Comparison of ENCODE assay signal across 31 cellular contexts in genomic region chr5:38375423-38375822, GRCh38.
"Had no signal": no experiment of that assay in that cellular context is flagged by ENCODE, and none has a peak within 500 bp of the region (broad histone marks: within the 10 kb centered on the region; RNA-seq: fewer than 3 reads in every experiment).

No MANE protein-coding gene starts in this region.

- H3K4me3 ChIP-seq: adrenal gland, body of pancreas, esophagus squamous epithelium, gastroesophageal sphincter, heart right ventricle had no signal

- H3K36me3 Mint-ChIP-seq: activated CD4-positive, alpha-beta memory T cell treated with anti-CD3 and anti-CD28 coated beads for 36 hours; activated CD8-positive, alpha-beta memory T cell treated with anti-CD3 and anti-CD28 coated beads, Interleukin-2, amount 10 ng/mL, durations not matched to agents 7 days and 5 days; activated naive CD4-positive, alpha-beta T cell treated with anti-CD3 and anti-CD28 coated beads, Interleukin-2, amount 50 U/mL, for 24 hours; activated naive CD8-positive, alpha-beta T cell treated with anti-CD3 and anti-CD28 coated beads for 36 hours had no signal

- H3K9me3 ChIP-seq: adrenal gland, body of pancreas, esophagus squamous epithelium, gastroesophageal sphincter, heart right ventricle had no signal

- H3K27ac Mint-ChIP-seq: activated CD4-positive, alpha-beta memory T cell treated with anti-CD3 and anti-CD28 coated beads for 36 hours; activated CD4-positive, alpha-beta T cell treated with anti-CD3 and anti-CD28 coated beads for 36 hours; activated CD4-positive, alpha-beta T cell treated with anti-CD3 and anti-CD28 coated beads, Interleukin-2, amount 10 ng/mL, durations not matched to agents 24 days and 14 days; activated CD8-positive, alpha-beta memory T cell treated with anti-CD3 and anti-CD28 coated beads, Interleukin-2, amount 10 ng/mL, durations not matched to agents 7 days and 5 days; activated CD8-positive, alpha-beta T cell treated with anti-CD3 and anti-CD28 coated beads, Interleukin-2, amount 10 ng/mL, durations not matched to agents 7 days and 5 days; activated naive CD4-positive, alpha-beta T cell treated with anti-CD3 and anti-CD28 coated beads, Interleukin-2, amount 50 U/mL, for 24 hours; activated naive CD8-positive, alpha-beta T cell treated with anti-CD3 and anti-CD28 coated beads for 36 hours; activated naive CD8-positive, alpha-beta T cell treated with anti-CD3 and anti-CD28 coated beads, Interleukin-2, amount 50 U/mL, for 24 hours; activated T-helper 1 cell treated with anti-CD3 and anti-CD28 coated beads, Interleukin-12 subunit alpha, Interleukin-12 subunit beta, Interleukin-2, Interleukin-4 antibody, amounts not matched to agents 30 ng/mL and 10 ng/mL and 1 ng/mL, durations not matched to agents 14 hours and 24 hours and 36 hours; effector memory CD8-positive, alpha-beta T cell had no signal

- H3K27me3 ChIP-seq: adrenal gland, body of pancreas had no signal

- H3K27ac ChIP-seq: adrenal gland, body of pancreas, epithelial cell of prostate, esophagus squamous epithelium, gastroesophageal sphincter, heart right ventricle had no signal

- H3K36me3 ChIP-seq: adrenal gland, esophagus squamous epithelium, gastroesophageal sphincter, heart right ventricle had no signal

- ATAC-seq: activated CD4-positive, alpha-beta T cell treated with anti-CD3 and anti-CD28 coated beads for 36 hours; activated CD8-positive, alpha-beta memory T cell treated with anti-CD3 and anti-CD28 coated beads, Interleukin-2, amount 10 ng/mL, durations not matched to agents 7 days and 5 days; activated CD8-positive, alpha-beta T cell treated with anti-CD3 and anti-CD28 coated beads, Interleukin-2, amount 10 ng/mL, durations not matched to agents 7 days and 5 days; activated naive CD8-positive, alpha-beta T cell treated with anti-CD3 and anti-CD28 coated beads, Interleukin-2, amount 50 U/mL, for 24 hours; body of pancreas; effector memory CD8-positive, alpha-beta T cell; gastroesophageal sphincter; heart right ventricle had no signal

- H3K4me1 Mint-ChIP-seq: activated CD8-positive, alpha-beta memory T cell treated with anti-CD3 and anti-CD28 coated beads, Interleukin-2, amount 10 ng/mL, durations not matched to agents 7 days and 5 days had no signal

- H3K9me3 Mint-ChIP-seq: activated CD4-positive, alpha-beta memory T cell treated with anti-CD3 and anti-CD28 coated beads for 36 hours; activated CD4-positive, alpha-beta T cell treated with anti-CD3 and anti-CD28 coated beads, Interleukin-2, amount 10 ng/mL, durations not matched to agents 24 days and 14 days; activated naive CD4-positive, alpha-beta T cell treated with anti-CD3 and anti-CD28 coated beads, Interleukin-2, amount 50 U/mL, for 24 hours; activated naive CD8-positive, alpha-beta T cell treated with anti-CD3 and anti-CD28 coated beads for 36 hours; activated naive CD8-positive, alpha-beta T cell treated with anti-CD3 and anti-CD28 coated beads, Interleukin-2, amount 50 U/mL, for 24 hours; activated T-helper 1 cell treated with anti-CD3 and anti-CD28 coated beads, Interleukin-12 subunit alpha, Interleukin-12 subunit beta, Interleukin-2, Interleukin-4 antibody, amounts not matched to agents 30 ng/mL and 10 ng/mL and 1 ng/mL, durations not matched to agents 14 hours and 24 hours and 36 hours; effector memory CD8-positive, alpha-beta T cell had no signal

- H3K4me1 ChIP-seq: adrenal gland, body of pancreas, gastroesophageal sphincter had no signal

- DNase-seq: activated CD4-positive, alpha-beta memory T cell treated with anti-CD3 and anti-CD28 coated beads for 36 hours; activated CD4-positive, alpha-beta T cell treated with anti-CD3 and anti-CD28 coated beads for 36 hours; activated CD4-positive, alpha-beta T cell treated with anti-CD3 and anti-CD28 coated beads, Interleukin-2, amount 10 ng/mL, durations not matched to agents 24 days and 14 days; activated CD4-positive, CD25-positive, alpha-beta regulatory T cell; activated CD4-positive, CD25-positive, alpha-beta regulatory T cell treated with anti-CD3 and anti-CD28 coated beads, Interleukin-2, amount 50 U/mL, for 72 hours; activated CD8-positive, alpha-beta memory T cell treated with anti-CD3 and anti-CD28 coated beads, Interleukin-2, amount 10 ng/mL, durations not matched to agents 7 days and 5 days; activated CD8-positive, alpha-beta memory T cell treated with anti-CD3 and anti-CD28 coated beads, Interleukin-2, amount 50 U/mL, for 4 hours; activated CD8-positive, alpha-beta T cell treated with anti-CD3 and anti-CD28 coated beads, Interleukin-2, amount 10 ng/mL, durations not matched to agents 7 days and 5 days; activated gamma-delta T cell; activated naive CD4-positive, alpha-beta T cell treated with Interleukin-2 at 50 U/mL for 16 hours; activated naive CD8-positive, alpha-beta T cell treated with anti-CD3 and anti-CD28 coated beads for 36 hours; activated naive CD8-positive, alpha-beta T cell treated with anti-CD3 and anti-CD28 coated beads, Interleukin-2, amount 50 U/mL, for 24 hours; activated T-cell treated with anti-CD3 and anti-CD28 coated beads, Interleukin-2, amount 50 U/mL, for 1 hour; activated T-cell treated with anti-CD3 and anti-CD28 coated beads, Interleukin-2, amount 50 U/mL, for 48 hours; adrenal gland; amygdala; aorta; body of pancreas; caudate nucleus; cortex of kidney; dermis blood vessel endothelial cell; effector CD4-positive, alpha-beta T cell; effector memory CD8-positive, alpha-beta T cell; esophagus squamous epithelium; foreskin melanocyte; heart right ventricle; T-helper 2 cell had no signal

- H3K4me3 Mint-ChIP-seq: activated CD4-positive, alpha-beta memory T cell treated with anti-CD3 and anti-CD28 coated beads for 36 hours; activated CD4-positive, alpha-beta T cell treated with anti-CD3 and anti-CD28 coated beads for 36 hours; activated CD4-positive, alpha-beta T cell treated with anti-CD3 and anti-CD28 coated beads, Interleukin-2, amount 10 ng/mL, durations not matched to agents 24 days and 14 days; activated CD8-positive, alpha-beta memory T cell treated with anti-CD3 and anti-CD28 coated beads, Interleukin-2, amount 10 ng/mL, durations not matched to agents 7 days and 5 days; activated CD8-positive, alpha-beta T cell treated with anti-CD3 and anti-CD28 coated beads, Interleukin-2, amount 10 ng/mL, durations not matched to agents 7 days and 5 days; activated naive CD4-positive, alpha-beta T cell treated with anti-CD3 and anti-CD28 coated beads, Interleukin-2, amount 50 U/mL, for 24 hours; activated naive CD8-positive, alpha-beta T cell treated with anti-CD3 and anti-CD28 coated beads for 36 hours; activated naive CD8-positive, alpha-beta T cell treated with anti-CD3 and anti-CD28 coated beads, Interleukin-2, amount 50 U/mL, for 24 hours; activated T-helper 1 cell treated with anti-CD3 and anti-CD28 coated beads, Interleukin-12 subunit alpha, Interleukin-12 subunit beta, Interleukin-2, Interleukin-4 antibody, amounts not matched to agents 30 ng/mL and 10 ng/mL and 1 ng/mL, durations not matched to agents 14 hours and 24 hours and 36 hours; effector memory CD8-positive, alpha-beta T cell had no signal
